18 cellular contexts compared by ENCODE assay signal in the genomic region with DNA sequence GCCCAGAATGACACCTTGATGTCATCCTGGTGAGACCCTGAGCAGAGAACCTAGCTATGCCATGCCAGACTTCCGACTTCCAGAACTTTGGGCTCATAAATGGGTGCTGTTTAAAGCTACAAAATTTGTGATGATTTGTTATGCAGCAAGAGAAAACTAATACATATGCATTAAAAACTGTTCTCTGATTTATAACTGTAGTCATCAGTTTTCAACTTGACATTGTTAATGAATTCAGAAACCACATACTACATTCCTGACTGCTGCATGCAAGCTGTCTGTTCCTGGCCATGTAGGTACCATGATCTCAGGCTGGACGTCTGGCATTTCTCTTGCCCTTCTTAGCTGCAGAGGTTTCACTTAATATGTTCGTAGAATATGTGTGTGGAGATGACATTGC. TPM values are rescaled to one million over a fixed set of nuclear protein-coding genes. Genes with fewer than 3 reads are reported as not detected.
DNase-seq lines count a peak whose midpoint lies in the region; ATAC-seq, FAIRE-seq and TF ChIP-seq lines count a peak whose summit lies in the region.
"Had no signal": no experiment of that assay in that cellular context is flagged by ENCODE, and none has a peak within 500 bp of the region (broad histone marks: within the 10 kb centered on the region; RNA-seq: fewer than 3 reads in every experiment).

No MANE protein-coding gene starts in this region.

- no peak overlapping the region for H3K9ac ChIP-seq in BLaER1 treated with 17β-estradiol and CSF1 and Interleukin-3, amounts not matched to agents 10 nM and 100 nM
- no peak overlapping the region for H3K9ac ChIP-seq in astrocyte (ENCODE audit: low read length)

- H3K79me2 ChIP-seq in astrocyte (ENCODE audit: insufficient read depth, low read length): no peaks in the 10 kb centered on the region

- TF ChIP-seq CTCF in HFFc6 (IDR thresholded peaks at IDR 0.05): no peak
- TF ChIP-seq CTCF in astrocyte (IDR thresholded peaks at IDR 0.05; ENCODE audit: insufficient read depth, low read depth, low read length): no peak
- TF ChIP-seq CTCF in body of pancreas (IDR thresholded peaks at IDR 0.05): no peak
- no peak for TF ChIP-seq CTCF in prostate gland (IDR thresholded peaks at IDR 0.05)

- H3K27ac Mint-ChIP-seq in HFFc6: peak overlapping the region; percentile 88
- H3K27ac Mint-ChIP-seq in astrocyte (ENCODE audit: unreplicated experiment): peak overlapping the region; percentile 44
- H3K27ac Mint-ChIP-seq: CD8-positive, alpha-beta T cell; GM23338 had no signal

- no peak overlapping the region for H3K4me3 Mint-ChIP-seq in HFFc6
- H3K4me3 Mint-ChIP-seq in astrocyte (ENCODE audit: unreplicated experiment): no peak overlapping the region
- H3K4me3 Mint-ChIP-seq: CD8-positive, alpha-beta T cell; GM23338 had no signal

- FAIRE-seq in astrocyte (lab: Jason Lieb, UNC): no peak
- FAIRE-seq: A204.1, G401.6, GM12891, H54, HTR-8/SVneo had no signal

- no peaks in the 10 kb centered on the region for H4K20me1 ChIP-seq in BLaER1 treated with 17β-estradiol and CSF1 and Interleukin-3, amounts not matched to agents 10 nM and 100 nM
- H4K20me1 ChIP-seq in astrocyte (ENCODE audit: insufficient read depth, low read length): no peaks in the 10 kb centered on the region

- H3K36me3 ChIP-seq in BLaER1 treated with 17β-estradiol and CSF1 and Interleukin-3, amounts not matched to agents 10 nM and 100 nM: no peaks in the 10 kb centered on the region; a peak in 1 of 22 replicates
- no peaks in the 10 kb centered on the region for H3K36me3 ChIP-seq in astrocyte (ENCODE audit: insufficient read depth, low read length)
- no peaks in the 10 kb centered on the region for H3K36me3 ChIP-seq in body of pancreas (replicated peaks in 1 of 2; ENCODE audit: insufficient read depth in 1 of 2, low read depth in 2 of 2)
- H3K36me3 ChIP-seq in prostate gland: no peaks in the 10 kb centered on the region

- intact Hi-C loops in body of pancreas (cut with DNase I) (no loop called here), prostate gland (cut with DNase I) (no loop called here)

- DNase-seq in HFFc6: no peak
- no peak for DNase-seq in astrocyte (ENCODE audit: low read depth)
- no peak for DNase-seq in body of pancreas
- DNase-seq in prostate gland (ENCODE audit: low spot score): no peak
- DNase-seq: AML-193; Calu3; CD8-positive, alpha-beta T cell; DMS79 treated with DMSO at 0.1 percent for 48 hours; KG1 had no signal

- peaks cover 13% of the 10 kb centered on the region for H3K9me3 Mint-ChIP-seq in HFFc6
- no peaks in the 10 kb centered on the region for H3K9me3 Mint-ChIP-seq in astrocyte (ENCODE audit: unreplicated experiment)
- H3K9me3 Mint-ChIP-seq: CD8-positive, alpha-beta T cell; GM23338 had no signal

- peak overlapping the region in 3 of 11 experiments; percentile 8 to 71 (median 36); a peak in 3 of 22 replicates for H3K27ac ChIP-seq in BLaER1 treated with 17β-estradiol and CSF1 and Interleukin-3, amounts not matched to agents 10 nM and 100 nM
- no peak overlapping the region for H3K27ac ChIP-seq in astrocyte (ENCODE audit: low read depth, low read length)
- no peak overlapping the region for H3K27ac ChIP-seq in body of pancreas
- H3K27ac ChIP-seq in prostate gland: no peak overlapping the region

- peaks cover 97% of the 10 kb centered on the region for H3K4me1 Mint-ChIP-seq in HFFc6 (ENCODE audit: low read depth)
- H3K4me1 Mint-ChIP-seq in astrocyte (ENCODE audit: low read depth, unreplicated experiment): peaks cover 17% of the 10 kb centered on the region
- H3K4me1 Mint-ChIP-seq: GM23338 had no signal

- TF ChIP-seq POLR2A in body of pancreas (IDR thresholded peaks at IDR 0.05) (no peak), prostate gland (IDR thresholded peaks at IDR 0.05) (no peak)

- H3K36me3 Mint-ChIP-seq in HFFc6 (ENCODE audit: low read depth) (peaks cover 76% of the 10 kb centered on the region), astrocyte (ENCODE audit: low read depth, unreplicated experiment) (no peaks in the 10 kb centered on the region)
- H3K36me3 Mint-ChIP-seq: CD8-positive, alpha-beta T cell had no signal

- H3K9me3 ChIP-seq in BLaER1 treated with 17β-estradiol and CSF1 and Interleukin-3, amounts not matched to agents 10 nM and 100 nM (replicated peaks in 1 of 11): peaks cover 0 to 15% (median 0%) of the 10 kb centered on the region in 11 experiments; a peak in 9 of 22 replicates
- no peaks in the 10 kb centered on the region for H3K9me3 ChIP-seq in astrocyte (ENCODE audit: insufficient read depth, low read depth, low read length)
- H3K9me3 ChIP-seq in body of pancreas: no peaks in the 10 kb centered on the region
- no peaks in the 10 kb centered on the region for H3K9me3 ChIP-seq in prostate gland

- no peak overlapping the region for H3K4me3 ChIP-seq in BLaER1 treated with 17β-estradiol and CSF1 and Interleukin-3, amounts not matched to agents 10 nM and 100 nM
- no peak overlapping the region for H3K4me3 ChIP-seq in astrocyte (ENCODE audit: insufficient read depth, low read depth, low read length)
- no peak overlapping the region for H3K4me3 ChIP-seq in body of pancreas
- no peak overlapping the region for H3K4me3 ChIP-seq in prostate gland
- H3K4me3 ChIP-seq: GM23338 had no signal

- H3K27me3 Mint-ChIP-seq in HFFc6 (ENCODE audit: insufficient read depth) (peaks cover 6% of the 10 kb centered on the region), astrocyte (ENCODE audit: low read depth, unreplicated experiment) (peaks cover 5% of the 10 kb centered on the region)

- H3K4me1 ChIP-seq in BLaER1 treated with 17β-estradiol and CSF1 and Interleukin-3, amounts not matched to agents 10 nM and 100 nM: peaks cover 9 to 87% (median 55%) of the 10 kb centered on the region in 10 experiments; a peak in 18 of 20 replicates
- H3K4me1 ChIP-seq in astrocyte (ENCODE audit: insufficient read depth, low read length): no peaks in the 10 kb centered on the region
- no peaks in the 10 kb centered on the region for H3K4me1 ChIP-seq in body of pancreas
- no peaks in the 10 kb centered on the region for H3K4me1 ChIP-seq in prostate gland (replicated peaks)

- H3K27me3 ChIP-seq in BLaER1 treated with 17β-estradiol and CSF1 and Interleukin-3, amounts not matched to agents 10 nM and 100 nM: no peaks in the 10 kb centered on the region
- H3K27me3 ChIP-seq in astrocyte (ENCODE audit: insufficient read depth, low read length): no peaks in the 10 kb centered on the region
- H3K27me3 ChIP-seq in body of pancreas: no peaks in the 10 kb centered on the region
- no peaks in the 10 kb centered on the region for H3K27me3 ChIP-seq in prostate gland (replicated peaks; ENCODE audit: insufficient read depth)

- H2AFZ ChIP-seq in astrocyte (ENCODE audit: low read depth, low read length): no peak overlapping the region
- H2AFZ ChIP-seq: GM23338 had no signal

- WGBS in body of pancreas, 2 donors: 89 to 92% methylated on average over 3 of the region's 3 CpGs
- WGBS in prostate gland: 89% methylated on average over 3 of the region's 3 CpGs

- peak overlapping the region in 7 of 11 experiments; percentile 0 to 80 (median 30); a peak in 8 of 22 replicates for H3K4me2 ChIP-seq in BLaER1 treated with 17β-estradiol and CSF1 and Interleukin-3, amounts not matched to agents 10 nM and 100 nM
- H3K4me2 ChIP-seq in astrocyte (ENCODE audit: low read length): no peak overlapping the region
- H3K4me2 ChIP-seq: GM23338 had no signal

- ATAC-seq in HG03457 (IDR thresholded peaks at IDR 0.05; ENCODE audit: unreplicated experiment) (no peak), body of pancreas (no peak), GM18909 (IDR thresholded peaks at IDR 0.05; ENCODE audit: poor library complexity, unreplicated experiment) (no peak)
- ATAC-seq: CD8-positive, alpha-beta T cell; GM23338 had no signal

RNA-seq across cellular contexts. Expression of a gene that starts 28.4 kb away (rescaled TPM):
- 10 to 100 TPM; 36.6 to 99.7 (median 40.6) TPM for total RNA-seq in HFFc6 (2021; fragmentation: NEBNext Ultra II Directional; extraction: Animal tissue kit (Norgen Biotek cat#: 25700))
- total RNA-seq in astrocyte (3.5 and 3.9 TPM in 2 replicates), body of pancreas (1 to 10 TPM in 1 of 2 donors, under 1 TPM in 1; 0.33 to 1.6 TPM), prostate gland (10 to 100 TPM; 10.1 to 10.5 TPM)
- total RNA-seq: CD8-positive, alpha-beta T cell had no signal
